In genomic region chr4:76494243-76494642, GRCh38 we compare ENCODE assay signal across 34 cellular contexts. TPM values are rescaled to one million over a fixed set of nuclear protein-coding genes. Genes with fewer than 3 reads are reported as not detected.
"Had no signal": no experiment of that assay in that cellular context is flagged by ENCODE, and none has a peak within 500 bp of the region (broad histone marks: within the 10 kb centered on the region; RNA-seq: fewer than 3 reads in every experiment).

No MANE protein-coding gene starts in this region.

- H3K4me3 Mint-ChIP-seq: activated B cell treated with CpG ODN at 0.5 μM for 24 hours; activated CD4-positive, alpha-beta memory T cell treated with anti-CD3 and anti-CD28 coated beads, Interleukin-2, amount 10 ng/mL, durations not matched to agents 7 days and 5 days; activated CD8-positive, alpha-beta memory T cell treated with anti-CD3 and anti-CD28 coated beads, Interleukin-2, amount 10 ng/mL, durations not matched to agents 7 days and 5 days; activated naive CD4-positive, alpha-beta T cell treated with anti-CD3 and anti-CD28 coated beads, Interleukin-2, amount 10 ng/mL, durations not matched to agents 7 days and 5 days; activated naive CD8-positive, alpha-beta T cell treated with anti-CD3 and anti-CD28 coated beads for 36 hours; T-cell; T-helper 17 cell had no signal

- H2AFZ ChIP-seq: PC-9 had no signal

- H3K4me1 Mint-ChIP-seq: activated CD4-positive, alpha-beta memory T cell treated with anti-CD3 and anti-CD28 coated beads, Interleukin-2, amount 10 ng/mL, durations not matched to agents 7 days and 5 days; activated CD8-positive, alpha-beta memory T cell treated with anti-CD3 and anti-CD28 coated beads, Interleukin-2, amount 10 ng/mL, durations not matched to agents 7 days and 5 days; activated naive CD4-positive, alpha-beta T cell treated with anti-CD3 and anti-CD28 coated beads, Interleukin-2, amount 10 ng/mL, durations not matched to agents 7 days and 5 days; T-cell had no signal

- DNase-seq: activated B cell treated with CpG ODN at 0.5 μM for 24 hours; activated CD4-positive, alpha-beta memory T cell treated with anti-CD3 and anti-CD28 coated beads, Interleukin-2, amount 10 ng/mL, durations not matched to agents 7 days and 5 days; activated CD4-positive, alpha-beta T cell treated with anti-CD3 and anti-CD28 coated beads for 4 hours; activated CD4-positive, CD25-positive, alpha-beta regulatory T cell treated with anti-CD3 and anti-CD28 coated beads, Interleukin-2, amount 50 U/mL, for 72 hours; activated CD8-positive, alpha-beta memory T cell treated with anti-CD3 and anti-CD28 coated beads for 24 hours; activated CD8-positive, alpha-beta memory T cell treated with anti-CD3 and anti-CD28 coated beads, Interleukin-2, amount 10 ng/mL, durations not matched to agents 7 days and 5 days; activated CD8-positive, alpha-beta memory T cell treated with anti-CD3 and anti-CD28 coated beads, Interleukin-2, amount 50 U/mL, for 48 hours; activated effector memory CD4-positive, alpha-beta T cell treated with Interleukin-2 at 50 U/mL for 16 hours; activated naive CD4-positive, alpha-beta T cell treated with anti-CD3 and anti-CD28 coated beads, Interleukin-2, amount 10 ng/mL, durations not matched to agents 7 days and 5 days; activated naive CD8-positive, alpha-beta T cell treated with anti-CD3 and anti-CD28 coated beads for 36 hours; activated T-cell treated with anti-CD3 and anti-CD28 coated beads, Interleukin-2, amount 50 U/mL, for 48 hours; amniotic stem cell; aorta; NCI-H1092 treated with DMSO at 0.1 percent for 48 hours; NCI-H1417; NCI-H146; NCI-H187; NCI-H2029 treated with DMSO at 0.1 percent for 48 hours; NCI-H2107; NCI-H2171; NCI-H510A; NCI-H526; NCI-H748 treated with DMSO at 0.1 percent for 48 hours; PC-9; SIG-M5; T-cell; T-helper 17 cell; T-helper 9 cell had no signal

- H3K27ac ChIP-seq: KMS-11, PC-9, RWPE1, VCaP had no signal

- H3K4me3 ChIP-seq: PC-9 had no signal

- H3K9me3 Mint-ChIP-seq: activated naive CD8-positive, alpha-beta T cell treated with anti-CD3 and anti-CD28 coated beads for 36 hours; T-cell had no signal

- H3K4me2 ChIP-seq: PC-9 had no signal

- ATAC-seq: activated CD8-positive, alpha-beta memory T cell treated with anti-CD3 and anti-CD28 coated beads, Interleukin-2, amount 10 ng/mL, durations not matched to agents 7 days and 5 days; Right ventricle myocardium inferior; SK-N-SH treated with all-trans-retinoic acid at 6 μM for 48 hours; T-cell; T-helper 17 cell had no signal

- H3K36me3 Mint-ChIP-seq: activated CD8-positive, alpha-beta memory T cell treated with anti-CD3 and anti-CD28 coated beads, Interleukin-2, amount 10 ng/mL, durations not matched to agents 7 days and 5 days; activated naive CD4-positive, alpha-beta T cell treated with anti-CD3 and anti-CD28 coated beads, Interleukin-2, amount 10 ng/mL, durations not matched to agents 7 days and 5 days; activated naive CD8-positive, alpha-beta T cell treated with anti-CD3 and anti-CD28 coated beads for 36 hours; T-cell had no signal

- H3K9ac ChIP-seq: KMS-11 had no signal

- H3K27me3 Mint-ChIP-seq: activated naive CD4-positive, alpha-beta T cell treated with anti-CD3 and anti-CD28 coated beads, Interleukin-2, amount 10 ng/mL, durations not matched to agents 7 days and 5 days; activated naive CD8-positive, alpha-beta T cell treated with anti-CD3 and anti-CD28 coated beads for 36 hours had no signal

- H3K27ac Mint-ChIP-seq: activated B cell treated with CpG ODN at 0.5 μM for 24 hours; activated CD4-positive, alpha-beta memory T cell treated with anti-CD3 and anti-CD28 coated beads, Interleukin-2, amount 10 ng/mL, durations not matched to agents 7 days and 5 days; activated CD8-positive, alpha-beta memory T cell treated with anti-CD3 and anti-CD28 coated beads, Interleukin-2, amount 10 ng/mL, durations not matched to agents 7 days and 5 days; activated naive CD4-positive, alpha-beta T cell treated with anti-CD3 and anti-CD28 coated beads, Interleukin-2, amount 10 ng/mL, durations not matched to agents 7 days and 5 days; activated naive CD8-positive, alpha-beta T cell treated with anti-CD3 and anti-CD28 coated beads for 36 hours; T-cell; T-helper 17 cell had no signal

RNA-seq across cellular contexts. Expression of gene SHROOM3, which starts 59.2 kb away (rescaled TPM):
- total RNA-seq: activated CD4-positive, alpha-beta memory T cell treated with anti-CD3 and anti-CD28 coated beads, Interleukin-2, amount 10 ng/mL, durations not matched to agents 7 days and 5 days; OCI-LY7; T-helper 17 cell had no signal
